27 cellular contexts compared by ENCODE assay signal in genomic region chr1:44962729-44963128, GRCh38. TPM values are rescaled to one million over a fixed set of nuclear protein-coding genes. Genes with fewer than 3 reads are reported as not detected.
A peak's percentile ranks its signal among the peaks of the same experiment; 100 is the strongest.
DNase-seq lines count a peak whose midpoint lies in the region; ATAC-seq lines count a peak whose summit lies in the region.
"Had no signal": no experiment of that assay in that cellular context is flagged by ENCODE, and none has a peak within 500 bp of the region (broad histone marks: within the 10 kb centered on the region; RNA-seq: fewer than 3 reads in every experiment).

No MANE protein-coding gene starts in this region.

- H3K27ac Mint-ChIP-seq in stimulated activated naive B cell treated with anti-CD40 and anti-IgM and Interleukin-4, amounts not matched to agents 10 μg/mL and 1 μg/mL and 100 μg/mL, for 72 hours: no peak overlapping the region
- H3K27ac Mint-ChIP-seq: activated CD4-positive, alpha-beta T cell treated with anti-CD3 and anti-CD28 coated beads, Interleukin-2, amount 10 ng/mL, durations not matched to agents 7 days and 5 days; activated naive CD8-positive, alpha-beta T cell; neural progenitor cell had no signal

- H3K9me3 Mint-ChIP-seq in stimulated activated naive B cell treated with anti-CD40 and anti-IgM and Interleukin-4, amounts not matched to agents 10 μg/mL and 1 μg/mL and 100 μg/mL, for 72 hours: no peaks in the 10 kb centered on the region
- H3K9me3 Mint-ChIP-seq: activated CD4-positive, alpha-beta T cell treated with anti-CD3 and anti-CD28 coated beads, Interleukin-2, amount 10 ng/mL, durations not matched to agents 7 days and 5 days; CD4-positive, CD25-positive, alpha-beta regulatory T cell; neural progenitor cell had no signal

- H3K4me1 Mint-ChIP-seq in stimulated activated naive B cell treated with anti-CD40 and anti-IgM and Interleukin-4, amounts not matched to agents 10 μg/mL and 1 μg/mL and 100 μg/mL, for 72 hours: peaks cover 0 to 2% of the 10 kb centered on the region in 2 donors
- H3K4me1 Mint-ChIP-seq: activated CD4-positive, alpha-beta T cell treated with anti-CD3 and anti-CD28 coated beads, Interleukin-2, amount 10 ng/mL, durations not matched to agents 7 days and 5 days; neural progenitor cell had no signal

- no peaks in the 10 kb centered on the region for H3K9me3 ChIP-seq in SJCRH30 (replicated peaks)
- H3K9me3 ChIP-seq: esophagus squamous epithelium, heart left ventricle, stomach had no signal

- peaks cover 8 to 16% of the 10 kb centered on the region in 2 donors for H3K36me3 Mint-ChIP-seq in stimulated activated naive B cell treated with anti-CD40 and anti-IgM and Interleukin-4, amounts not matched to agents 10 μg/mL and 1 μg/mL and 100 μg/mL, for 72 hours
- H3K36me3 Mint-ChIP-seq: neural progenitor cell had no signal

- no peak for ATAC-seq in GM19455 (IDR thresholded peaks at IDR 0.05; ENCODE audit: unreplicated experiment)
- no peak for ATAC-seq in stimulated activated naive B cell treated with anti-CD40 and anti-IgM and Interleukin-4, amounts not matched to agents 10 μg/mL and 1 μg/mL and 100 μg/mL, for 72 hours (replicated peaks)
- ATAC-seq: foreskin keratinocyte, heart left ventricle, left ventricle myocardium superior had no signal

- no peak overlapping the region for H3K4me3 Mint-ChIP-seq in stimulated activated naive B cell treated with anti-CD40 and anti-IgM and Interleukin-4, amounts not matched to agents 10 μg/mL and 1 μg/mL and 100 μg/mL, for 72 hours
- H3K4me3 Mint-ChIP-seq: activated CD4-positive, alpha-beta T cell treated with anti-CD3 and anti-CD28 coated beads, Interleukin-2, amount 10 ng/mL, durations not matched to agents 7 days and 5 days; activated naive CD8-positive, alpha-beta T cell; CD4-positive, CD25-positive, alpha-beta regulatory T cell; neural progenitor cell had no signal

- DNase-seq in NCI-H2081 (lab: John Stamatoyannopoulos, UW) (peak; percentile 14 to 31), NCI-H2081 treated with DMSO at 0.1 percent for 48 hours (lab: John Stamatoyannopoulos, UW) (no peak), NCI-H146 treated with DMSO at 0.1 percent for 48 hours (lab: John Stamatoyannopoulos, UW; ENCODE audit: unreplicated experiment) (peak; percentile 11), NCI-H460 (ENCODE audit: extremely low read depth, low read depth) (peak; percentile 22), SJCRH30 (peak; percentile 56 to 81), AG08396 (ENCODE audit: low spot score) (no peak)
- DNase-seq in stimulated activated naive B cell treated with anti-CD40 and anti-IgM and Interleukin-4, amounts not matched to agents 10 μg/mL and 1 μg/mL and 100 μg/mL, for 72 hours: no peak
- DNase-seq: activated CD4-positive, alpha-beta T cell treated with anti-CD3 and anti-CD28 coated beads, Interleukin-2, amount 10 ng/mL, durations not matched to agents 7 days and 5 days; activated effector memory CD4-positive, alpha-beta T cell treated with Interleukin-2 at 50 U/mL for 16 hours; CD4-positive, CD25-positive, alpha-beta regulatory T cell; esophagus squamous epithelium; foreskin keratinocyte; H7; heart left ventricle; kidney; left ventricle myocardium superior; mesendoderm; NCI-H1436; NCI-H526; stimulated activated CD8-positive, alpha-beta memory T cell treated with anti-CD3 and anti-CD28 coated beads, Interleukin-4, amount 100 ng/mL, for 48 hours; stomach had no signal

- H3K36me3 ChIP-seq in SJCRH30: 0 out of 2 replicates have a peak, but pooled peaks cover 5% of the 10 kb centered on the region
- H3K36me3 ChIP-seq: neural progenitor cell had no signal

- H3K27me3 Mint-ChIP-seq in stimulated activated naive B cell treated with anti-CD40 and anti-IgM and Interleukin-4, amounts not matched to agents 10 μg/mL and 1 μg/mL and 100 μg/mL, for 72 hours: no peaks in the 10 kb centered on the region
- H3K27me3 Mint-ChIP-seq: activated CD4-positive, alpha-beta T cell treated with anti-CD3 and anti-CD28 coated beads, Interleukin-2, amount 10 ng/mL, durations not matched to agents 7 days and 5 days; activated naive CD8-positive, alpha-beta T cell; CD4-positive, CD25-positive, alpha-beta regulatory T cell had no signal

- no peaks in the 10 kb centered on the region for H3K27me3 ChIP-seq in SJCRH30
- H3K27me3 ChIP-seq: esophagus squamous epithelium, foreskin keratinocyte, heart left ventricle, neural progenitor cell, stomach had no signal

- no peak overlapping the region for H3K27ac ChIP-seq in SJCRH30
- H3K27ac ChIP-seq: esophagus squamous epithelium, foreskin keratinocyte, heart left ventricle, HL-60, KMS-11, neural progenitor cell, parathyroid adenoma, stomach had no signal

- peaks cover 7% of the 10 kb centered on the region; the same call in 1 of the 2 replicates for H3K4me1 ChIP-seq in SJCRH30
- H3K4me1 ChIP-seq: esophagus squamous epithelium, foreskin keratinocyte, neural progenitor cell, parathyroid adenoma, stomach had no signal

- H3K4me3 ChIP-seq in SJCRH30: no peak overlapping the region
- H3K4me3 ChIP-seq: esophagus squamous epithelium, heart left ventricle, neural progenitor cell, stomach had no signal

RNA-seq across cellular contexts. Expression of gene EIF2B3, which starts 23.7 kb away (rescaled TPM):
- 22.8 and 23.0 TPM in 2 replicates for total RNA-seq in NCI-H460 (2014; rRNA removed; shearing (Covaris generic))
- 25.0 and 28.3 TPM in 2 replicates for polyA plus RNA-seq in NCI-H460 (2014; cell fraction: nucleus; rRNA removed)
- total RNA-seq in SJCRH30 (2014; rRNA removed; shearing (Covaris generic)): 40.1 TPM in 2 replicates

RNA-seq across cellular contexts. Expression of gene HECTD3, which starts 48.4 kb away (rescaled TPM):
- total RNA-seq in NCI-H460 (2014; rRNA removed; shearing (Covaris generic)): 13.5 and 13.6 TPM in 2 replicates
- polyA plus RNA-seq in NCI-H460 (2014; cell fraction: nucleus; rRNA removed): 13.7 and 17.2 TPM in 2 replicates
- 19.6 and 21.3 TPM in 2 replicates for total RNA-seq in SJCRH30 (2014; rRNA removed; shearing (Covaris generic))

RNA-seq across cellular contexts. Expression of gene UROD, which starts 49.3 kb away (rescaled TPM):
- total RNA-seq in NCI-H460 (2014; rRNA removed; shearing (Covaris generic)): 88.6 and 89.2 TPM in 2 replicates
- polyA plus RNA-seq in NCI-H460 (2014; cell fraction: nucleus; rRNA removed): 126 and 178 TPM in 2 replicates
- total RNA-seq in SJCRH30 (2014; rRNA removed; shearing (Covaris generic)): 116 and 131 TPM in 2 replicates

Comparison
In these comparisons a context has a peak if more than half of its experiments do, and no peak if none do; other contexts are left out.
1. DNase-seq: peak in NCI-H2081 (2 of 2), NCI-H146 treated with DMSO at 0.1 percent for 48 hours (single experiment), NCI-H460 (single experiment) and SJCRH30 (2 of 2); none in NCI-H2081 treated with DMSO at 0.1 percent for 48 hours (single experiment), AG08396 (single experiment) and stimulated activated naive B cell treated with anti-CD40 and anti-IgM and Interleukin-4, amounts not matched to agents 10 μg/mL and 1 μg/mL and 100 μg/mL, for 72 hours (single experiment).